In genomic region chr6:45686841-45687569, GRCh38 we compare ENCODE assay signal across 1 cellular context.
A peak's percentile ranks its signal among the peaks of the same experiment; 100 is the strongest.
TF ChIP-seq lines count a peak whose summit lies in the region.

No MANE protein-coding gene starts in this region.

TF ChIP-seq in HepG2, 621 proteins besides CTCF, POLR2A, EP300 and RAD21 (continued from another document and continues in another):
- TF ChIP-seq PHF8 (CRISPR knock-in tag; IDR thresholded peaks at IDR 0.05) (no peak), ZNF34 (CRISPR knock-in tag; IDR thresholded peaks at IDR 0.05; ENCODE audit: borderline replicate concordance) (no peak), ZKSCAN5 (CRISPR knock-in tag; IDR thresholded peaks at IDR 0.05) (no peak), SAP130 (CRISPR knock-in tag; IDR thresholded peaks at IDR 0.05; ENCODE audit: low read depth) (no peak), THAP9 (CRISPR knock-in tag; IDR thresholded peaks at IDR 0.05; ENCODE audit: borderline replicate concordance) (no peak), POLR2AphosphoS5 (IDR thresholded peaks at IDR 0.05; ENCODE audit: low read depth, low read length) (no peak), MIER2 (CRISPR knock-in tag; IDR thresholded peaks at IDR 0.05) (0 out of 2 replicates have a peak, but pooled peaks have one; percentile 29), WIZ (CRISPR knock-in tag; IDR thresholded peaks at IDR 0.05) (peak; percentile 36; the same call in 1 of the 2 replicates), TIGD3 (CRISPR knock-in tag; IDR thresholded peaks at IDR 0.05; ENCODE audit: borderline replicate concordance) (no peak), MEIS2 (CRISPR knock-in tag; IDR thresholded peaks at IDR 0.05) (0 out of 2 replicates have a peak, but pooled peaks have one; percentile 16), CREBL2 (CRISPR knock-in tag; IDR thresholded peaks at IDR 0.05; ENCODE audit: borderline replicate concordance) (no peak), ARNT (IDR thresholded peaks at IDR 0.05) (no peak), MLLT10 (CRISPR knock-in tag; IDR thresholded peaks at IDR 0.05) (no peak), PAXIP1 (CRISPR knock-in tag; conservative IDR thresholded peaks at IDR 0.05) (peak; percentile 42; the same call in 1 of the 2 replicates), ZNF619 (CRISPR knock-in tag; IDR thresholded peaks at IDR 0.05) (no peak), RERE (CRISPR knock-in tag; IDR thresholded peaks at IDR 0.05; ENCODE audit: low read depth) (no peak), ADNP (CRISPR knock-in tag; IDR thresholded peaks at IDR 0.05) (no peak), ZNF691 (CRISPR knock-in tag; IDR thresholded peaks at IDR 0.05; ENCODE audit: borderline replicate concordance, low read depth) (no peak), MYC (CRISPR knock-in tag; IDR thresholded peaks at IDR 0.05; ENCODE audit: borderline replicate concordance) (no peak), DMAP1 (CRISPR knock-in tag; IDR thresholded peaks at IDR 0.05) (no peak), ZMYM2 (CRISPR knock-in tag; IDR thresholded peaks at IDR 0.05) (peak; percentile 64; the same call in 1 of the 2 replicates), TAF1 (CRISPR knock-in tag; IDR thresholded peaks at IDR 0.05) (no peak), LBX2 (CRISPR knock-in tag; IDR thresholded peaks at IDR 0.05; ENCODE audit: borderline replicate concordance) (no peak), THRA (CRISPR knock-in tag; IDR thresholded peaks at IDR 0.05; ENCODE audit: borderline replicate concordance) (no peak), ZNF737 (CRISPR knock-in tag; IDR thresholded peaks at IDR 0.05; ENCODE audit: borderline replicate concordance) (no peak), ARID4A (CRISPR knock-in tag; IDR thresholded peaks at IDR 0.05; ENCODE audit: borderline replicate concordance) (no peak), ZNF720 (CRISPR knock-in tag; IDR thresholded peaks at IDR 0.05) (no peak), ZNF225 (CRISPR knock-in tag; IDR thresholded peaks at IDR 0.05) (no peak), E2F2 (CRISPR knock-in tag; IDR thresholded peaks at IDR 0.05; ENCODE audit: borderline replicate concordance) (no peak), MTA1 (CRISPR knock-in tag; IDR thresholded peaks at IDR 0.05; ENCODE audit: borderline replicate concordance) (no peak), GABPB1 (CRISPR knock-in tag; IDR thresholded peaks at IDR 0.05) (peak; percentile 71), SMARCC2 (IDR thresholded peaks at IDR 0.05) (no peak), HNRNPK (IDR thresholded peaks at IDR 0.05; ENCODE audit: low read depth, low read length, poor library complexity, severe bottlenecking) (no peak), GATAD2A (CRISPR knock-in tag; IDR thresholded peaks at IDR 0.05) (peak; percentile 45; the same call in 1 of the 2 replicates), SMAD3 (CRISPR knock-in tag; IDR thresholded peaks at IDR 0.05) (no peak), ZNF629 (CRISPR knock-in tag; conservative IDR thresholded peaks at IDR 0.05) (no peak), SOX5 (CRISPR knock-in tag; IDR thresholded peaks at IDR 0.05; ENCODE audit: borderline replicate concordance) (no peak), TEAD3 (CRISPR knock-in tag; optimal IDR thresholded peaks at IDR 0.05; ENCODE audit: borderline replicate concordance) (no peak), ZKSCAN1 (IDR thresholded peaks at IDR 0.05; ENCODE audit: low read length) (peak; percentile 83), ZNF883 (CRISPR knock-in tag; IDR thresholded peaks at IDR 0.05; ENCODE audit: not compliant biosample characterization) (no peak), NR1H2 (CRISPR knock-in tag; IDR thresholded peaks at IDR 0.05; ENCODE audit: borderline replicate concordance, low read depth) (no peak)
